8 cellular contexts compared by ENCODE assay signal in genomic region chr12:48119078-48119833, GRCh38. TPM values are rescaled to one million over a fixed set of nuclear protein-coding genes. Genes with fewer than 3 reads are reported as not detected.
A peak's percentile ranks its signal among the peaks of the same experiment; 100 is the strongest.
DNase-seq lines count a peak whose midpoint lies in the region; ATAC-seq and TF ChIP-seq lines count a peak whose summit lies in the region.

PFKM (plus strand) TSS chr12:48119364; CDS start chr12:48122775, 3,411 bp downstream.

- H3K4me1 ChIP-seq in HUES64 (ENCODE audit: insufficient read depth, low read length) (peaks cover 11% of the 10 kb centered on the region), PC-3 (ENCODE audit: insufficient read depth, low read length) (peaks cover 15% of the 10 kb centered on the region), mucosa of stomach (ENCODE audit: control insufficient read depth, insufficient read depth, low read length) (peaks cover 7% of the 10 kb centered on the region)

- POLR2A ChIA-PET in PC-3 (lab: Charles Lee; ENCODE audit: unreplicated experiment) = interaction anchor here (0.5 to 0.9 kb wide), 4 partner anchors 14 to 1158 kb away, joined by 3 to 7 read pairs (median 4); no protein-coding TSS in a partner anchor

- no peaks in the 10 kb centered on the region for H3F3A ChIP-seq in PC-3 (ENCODE audit: low read length, unreplicated experiment)

- TF ChIP-seq POLR2A in erythroblast (IDR thresholded peaks at IDR 0.05; ENCODE audit: low read length) = no peak

- H3K9ac ChIP-seq in HUES64 (ENCODE audit: low read depth, low read length) = peak within 1 kb of the TSS; percentile 67
- H3K9ac ChIP-seq in PC-3 (ENCODE audit: low read length) = peak within 1 kb of the TSS; percentile 80
- peak within 1 kb of the TSS; percentile 38 for H3K9ac ChIP-seq in mucosa of stomach (ENCODE audit: low read length)

- H2AFZ ChIP-seq in PC-3 (ENCODE audit: low read length) = peak within 1 kb of the TSS; percentile 83

- ATAC-seq in GM21526 (IDR thresholded peaks at IDR 0.05; ENCODE audit: low FRiP score, unreplicated experiment) = peak; percentile 98
- peak; percentile 97 for ATAC-seq in PC-3

- H3K27me3 ChIP-seq in HUES64 (ENCODE audit: insufficient read depth, low read length) = no peaks in the 10 kb centered on the region
- no peaks in the 10 kb centered on the region for H3K27me3 ChIP-seq in PC-3 (ENCODE audit: low read length)
- no peaks in the 10 kb centered on the region for H3K27me3 ChIP-seq in mucosa of stomach (ENCODE audit: control insufficient read depth, insufficient read depth, low read length)

- peak within 1 kb of the TSS; percentile 43 for H3K27ac ChIP-seq in HUES64 (ENCODE audit: low read depth, low read length)
- H3K27ac ChIP-seq in PC-3 (ENCODE audit: low read length) = no peak within 1 kb of the TSS

- BruUV-seq in PC-3 (replicated peaks; lab: Mats Ljungman, UMichigan) = TSS peak; percentile 45

- intact Hi-C loops in PC-3 (cut with micrococcal nuclease) = loop anchor here (2.0 kb wide), 1 partner anchor 14 kb away; no protein-coding TSS in a partner anchor

- H3K4me3 ChIP-seq in HUES64 (ENCODE audit: low read length) (peak within 1 kb of the TSS; percentile 69), PC-3 (ENCODE audit: low read length) (peak within 1 kb of the TSS; percentile 87), mucosa of stomach (ENCODE audit: low read length) (peak within 1 kb of the TSS; percentile 32)

- H3K9me3 ChIP-seq in HUES64 (ENCODE audit: insufficient read depth, low read depth, low read length) (no peaks in the 10 kb centered on the region), PC-3 (ENCODE audit: low read length) (no peaks in the 10 kb centered on the region), mucosa of stomach (ENCODE audit: control insufficient read depth, low read length) (no peaks in the 10 kb centered on the region)

- H3K4me2 ChIP-seq in PC-3 (ENCODE audit: low read length) = peak within 1 kb of the TSS; percentile 98

- CTCF ChIA-PET in PC-3 (lab: Charles Lee) = no interaction called here

- DNase-seq in DMS 273 (lab: John Stamatoyannopoulos, UW; ENCODE audit: unreplicated experiment) = peak; percentile 94
- peak; percentile 84 for DNase-seq in PC-3
- DNase-seq in activated T-cell treated with anti-CD3 and anti-CD28 coated beads for 48 hours (ENCODE audit: low read depth) = peak; percentile 61
- DNase-seq in erythroblast (lab: John Stamatoyannopoulos, UW) = peak; percentile 81 to 83
- peak; percentile 30 to 77 for DNase-seq in stimulated activated CD8-positive, alpha-beta memory T cell treated with anti-CD3 and anti-CD28 coated beads, Interleukin-7, amount 100 ng/mL, for 48 hours (ENCODE audit: extremely low read depth in 1 of 2, low read depth in 1 of 2)

- H3K79me2 ChIP-seq in PC-3 (ENCODE audit: low read length) = peaks cover 28% of the 10 kb centered on the region

- WGBS in HUES64 = under 1% methylated on average over 18 of the region's 20 CpGs

- H3K36me3 ChIP-seq in HUES64 (ENCODE audit: insufficient read depth, low read length) = peaks cover 20% of the 10 kb centered on the region
- peaks cover 5% of the 10 kb centered on the region; the same call in 1 of the 2 replicates for H3K36me3 ChIP-seq in PC-3 (ENCODE audit: low read depth, low read length)
- no peaks in the 10 kb centered on the region for H3K36me3 ChIP-seq in mucosa of stomach (ENCODE audit: control insufficient read depth, insufficient read depth, low read length)

- H4K20me1 ChIP-seq in PC-3 (ENCODE audit: low read length) = no peaks in the 10 kb centered on the region

- TF ChIP-seq CTCF in PC-3 (conservative IDR thresholded peaks at IDR 0.05; ENCODE audit: low read depth, low read length) = no peak

- no peaks in the 10 kb centered on the region for H3K9me2 ChIP-seq in PC-3 (replicated peaks; ENCODE audit: low read length)

RNA-seq across cellular contexts. Expression of gene PFKM, which starts in this region (rescaled TPM):
- polyA plus RNA-seq in HUES64 (2013, experiment 1 of 2) = 43.1 TPM
- polyA plus RNA-seq in HUES64 (2013, experiment 2 of 2) = 51.7 TPM
- 62.2 and 80.8 TPM in 2 replicates for total RNA-seq in PC-3 (2014; rRNA removed)

Comparison
In these comparisons a context has a peak if more than half of its experiments do, and no peak if none do; other contexts are left out.
1. H3K4me3 ChIP-seq: peak in every context shown above with its lines; median percentile 87 in PC-3; 69 in HUES64; 32 in mucosa of stomach.